Comparison of ENCODE assay signal across 1 cellular context in the genomic region with DNA sequence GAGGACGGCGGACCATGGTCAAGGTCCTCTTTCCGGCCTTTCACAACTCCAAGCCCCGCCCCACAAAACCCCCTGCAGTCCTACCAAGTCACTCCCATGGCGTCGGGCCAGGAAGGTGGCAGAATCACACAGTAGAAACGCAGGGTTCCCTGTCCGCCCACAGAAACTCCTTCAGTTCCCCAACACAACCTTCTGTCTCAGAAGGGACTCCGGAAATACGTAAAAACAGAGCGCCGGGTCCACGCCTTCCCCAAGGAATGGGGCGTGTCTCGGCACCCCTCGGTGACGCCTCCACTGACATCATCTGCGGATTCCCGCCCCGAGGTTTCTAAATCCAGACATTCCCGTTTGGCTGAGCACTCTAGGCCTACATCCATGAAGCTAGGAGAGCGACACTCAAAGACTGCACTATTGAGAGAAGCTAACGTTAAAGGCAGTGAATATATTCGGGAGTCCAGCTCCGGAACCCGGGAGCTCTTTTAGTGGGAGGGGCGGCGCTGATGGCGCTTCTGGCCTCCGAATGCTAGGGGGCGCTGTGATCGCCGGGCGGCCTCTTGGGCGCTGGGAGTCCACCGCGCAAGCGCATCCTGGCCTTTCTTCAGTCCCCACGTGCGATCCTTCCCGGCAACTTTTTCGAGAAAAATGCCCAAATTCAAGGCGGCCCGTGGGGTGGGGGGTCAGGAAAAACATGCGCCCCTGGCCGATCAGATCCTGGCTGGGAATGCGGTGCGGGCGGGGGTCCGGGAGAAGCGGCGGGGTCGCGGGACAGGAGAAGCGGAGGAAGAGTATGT.
TF ChIP-seq lines count a peak whose summit lies in the region.

A gene with protein sequence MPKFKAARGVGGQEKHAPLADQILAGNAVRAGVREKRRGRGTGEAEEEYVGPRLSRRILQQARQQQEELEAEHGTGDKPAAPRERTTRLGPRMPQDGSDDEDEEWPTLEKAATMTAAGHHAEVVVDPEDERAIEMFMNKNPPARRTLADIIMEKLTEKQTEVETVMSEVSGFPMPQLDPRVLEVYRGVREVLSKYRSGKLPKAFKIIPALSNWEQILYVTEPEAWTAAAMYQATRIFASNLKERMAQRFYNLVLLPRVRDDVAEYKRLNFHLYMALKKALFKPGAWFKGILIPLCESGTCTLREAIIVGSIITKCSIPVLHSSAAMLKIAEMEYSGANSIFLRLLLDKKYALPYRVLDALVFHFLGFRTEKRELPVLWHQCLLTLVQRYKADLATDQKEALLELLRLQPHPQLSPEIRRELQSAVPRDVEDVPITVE (plus strand): TSS at position 579 of the 791 bp plus-strand sequence. CDS start 64 bp downstream, at position 643.
A gene with protein sequence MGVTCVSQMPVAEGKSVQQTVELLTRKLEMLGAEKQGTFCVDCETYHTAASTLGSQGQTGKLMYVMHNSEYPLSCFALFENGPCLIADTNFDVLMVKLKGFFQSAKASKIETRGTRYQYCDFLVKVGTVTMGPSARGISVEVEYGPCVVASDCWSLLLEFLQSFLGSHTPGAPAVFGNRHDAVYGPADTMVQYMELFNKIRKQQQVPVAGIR (minus strand): TSS at position 219 of the 791 bp plus-strand sequence. CDS start 121 bp downstream, at position 98.

TF ChIP-seq in HEK293, 187 proteins besides CTCF, POLR2A, EP300 and RAD21 (continued from another document):
- TF ChIP-seq ZEB2 (tag by site-specific recombination; IDR thresholded peaks at IDR 0.05) (peak; percentile 66; the same call in 1 of the 2 replicates), ZNF521 (tag by site-specific recombination; IDR thresholded peaks at IDR 0.05) (no peak), ZNF335 (tag by site-specific recombination; conservative IDR thresholded peaks at IDR 0.05) (peak; percentile 4; the same call in 1 of the 2 replicates), GLIS1 (tag by site-specific recombination; IDR thresholded peaks at IDR 0.05) (peak; percentile 73), ZNF571 (tag by site-specific recombination; IDR thresholded peaks at IDR 0.05) (no peak), SP2 (tag by site-specific recombination; IDR thresholded peaks at IDR 0.05) (peak; percentile 95), ZNF248 (tag by site-specific recombination; IDR thresholded peaks at IDR 0.05) (no peak), SCRT2 (tag by site-specific recombination; IDR thresholded peaks at IDR 0.05) (no peak), ZNF549 (tag by site-specific recombination; IDR thresholded peaks at IDR 0.05) (no peak), ZNF514 (tag by site-specific recombination; IDR thresholded peaks at IDR 0.05) (no peak), ZNF654 (tag by site-specific recombination; IDR thresholded peaks at IDR 0.05; ENCODE audit: low read depth) (peak; percentile 35), ZNF426 (tag by site-specific recombination; IDR thresholded peaks at IDR 0.05) (no peak), ZNF16 (tag by site-specific recombination; IDR thresholded peaks at IDR 0.05; ENCODE audit: low read depth) (no peak), ZNF560 (tag by site-specific recombination; IDR thresholded peaks at IDR 0.05; ENCODE audit: borderline replicate concordance) (no peak), ZNF610 (tag by site-specific recombination; IDR thresholded peaks at IDR 0.05; ENCODE audit: borderline replicate concordance) (no peak; the same call in 1 of the 2 replicates), ZNF544 (tag by site-specific recombination; IDR thresholded peaks at IDR 0.05) (no peak), ZNF302 (tag by site-specific recombination; IDR thresholded peaks at IDR 0.05; ENCODE audit: low read depth) (no peak), ZSCAN16 (tag by site-specific recombination; IDR thresholded peaks at IDR 0.05) (no peak), ZNF121 (tag by site-specific recombination; IDR thresholded peaks at IDR 0.05) (no peak), ZNF670 (tag by site-specific recombination; IDR thresholded peaks at IDR 0.05; ENCODE audit: low read depth) (no peak), ZNF629 (tag by site-specific recombination; IDR thresholded peaks at IDR 0.05) (peak; percentile 98), ZNF701 (tag by site-specific recombination; IDR thresholded peaks at IDR 0.05) (no peak), ZNF501 (tag by site-specific recombination; IDR thresholded peaks at IDR 0.05) (peak; percentile 89; the same call in 1 of the 2 replicates), ZNF626 (tag by site-specific recombination; IDR thresholded peaks at IDR 0.05) (no peak), SCRT1 (tag by site-specific recombination; IDR thresholded peaks at IDR 0.05; ENCODE audit: borderline replicate concordance) (no peak), KLF9 (tag by site-specific recombination; IDR thresholded peaks at IDR 0.05; ENCODE audit: low read depth) (peak; percentile 99), ZNF785 (tag by site-specific recombination; IDR thresholded peaks at IDR 0.05) (no peak), MZF1 (tag by site-specific recombination; IDR thresholded peaks at IDR 0.05; ENCODE audit: borderline replicate concordance) (0 out of 2 replicates have a peak, but pooled peaks have one; percentile 16), ZNF341 (tag by site-specific recombination; IDR thresholded peaks at IDR 0.05; ENCODE audit: low read depth) (peak; percentile 33; the same call in 1 of the 2 replicates), ZNF114 (tag by site-specific recombination; IDR thresholded peaks at IDR 0.05) (no peak), ZNF292 (tag by site-specific recombination; IDR thresholded peaks at IDR 0.05; ENCODE audit: borderline replicate concordance, low read depth) (no peak), ZNF677 (tag by site-specific recombination; IDR thresholded peaks at IDR 0.05) (no peak), ZNF350 (tag by site-specific recombination; IDR thresholded peaks at IDR 0.05) (no peak), ZNF664 (tag by site-specific recombination; IDR thresholded peaks at IDR 0.05) (no peak), SALL2 (tag by site-specific recombination; IDR thresholded peaks at IDR 0.05; ENCODE audit: borderline replicate concordance) (no peak), ZNF132 (tag by site-specific recombination; IDR thresholded peaks at IDR 0.05; ENCODE audit: borderline replicate concordance) (no peak), ZNF623 (tag by site-specific recombination; IDR thresholded peaks at IDR 0.05) (no peak), ZBTB17 (tag by site-specific recombination; IDR thresholded peaks at IDR 0.05) (peak; percentile 76; the same call in 1 of the 2 replicates), WT1 (tag by site-specific recombination; IDR thresholded peaks at IDR 0.05) (peak; percentile 54; the same call in 1 of the 2 replicates), FEZF1 (tag by site-specific recombination; IDR thresholded peaks at IDR 0.05) (no peak), ZFP69B (tag by site-specific recombination; IDR thresholded peaks at IDR 0.05) (no peak; the same call in 1 of the 2 replicates), ZNF837 (tag by site-specific recombination; IDR thresholded peaks at IDR 0.05) (no peak), ZNF146 (tag by site-specific recombination; IDR thresholded peaks at IDR 0.05) (no peak), ZNF76 (tag by site-specific recombination; IDR thresholded peaks at IDR 0.05; ENCODE audit: borderline replicate concordance, low read depth) (0 out of 2 replicates have a peak, but pooled peaks have one; percentile 27), GFI1B (tag by site-specific recombination; IDR thresholded peaks at IDR 0.05) (no peak), ZNF324 (tag by site-specific recombination; IDR thresholded peaks at IDR 0.05) (peak; percentile 72; the same call in 1 of the 2 replicates), PRDM1 (tag by site-specific recombination; IDR thresholded peaks at IDR 0.05) (no peak), ZNF138 (tag by site-specific recombination; IDR thresholded peaks at IDR 0.05; ENCODE audit: borderline replicate concordance) (no peak), ZNF548 (tag by site-specific recombination; IDR thresholded peaks at IDR 0.05) (no peak), ZSCAN30 (tag by site-specific recombination; IDR thresholded peaks at IDR 0.05) (peak; percentile 51; the same call in 1 of the 2 replicates)
- TF ChIP-seq, protein P1, sequence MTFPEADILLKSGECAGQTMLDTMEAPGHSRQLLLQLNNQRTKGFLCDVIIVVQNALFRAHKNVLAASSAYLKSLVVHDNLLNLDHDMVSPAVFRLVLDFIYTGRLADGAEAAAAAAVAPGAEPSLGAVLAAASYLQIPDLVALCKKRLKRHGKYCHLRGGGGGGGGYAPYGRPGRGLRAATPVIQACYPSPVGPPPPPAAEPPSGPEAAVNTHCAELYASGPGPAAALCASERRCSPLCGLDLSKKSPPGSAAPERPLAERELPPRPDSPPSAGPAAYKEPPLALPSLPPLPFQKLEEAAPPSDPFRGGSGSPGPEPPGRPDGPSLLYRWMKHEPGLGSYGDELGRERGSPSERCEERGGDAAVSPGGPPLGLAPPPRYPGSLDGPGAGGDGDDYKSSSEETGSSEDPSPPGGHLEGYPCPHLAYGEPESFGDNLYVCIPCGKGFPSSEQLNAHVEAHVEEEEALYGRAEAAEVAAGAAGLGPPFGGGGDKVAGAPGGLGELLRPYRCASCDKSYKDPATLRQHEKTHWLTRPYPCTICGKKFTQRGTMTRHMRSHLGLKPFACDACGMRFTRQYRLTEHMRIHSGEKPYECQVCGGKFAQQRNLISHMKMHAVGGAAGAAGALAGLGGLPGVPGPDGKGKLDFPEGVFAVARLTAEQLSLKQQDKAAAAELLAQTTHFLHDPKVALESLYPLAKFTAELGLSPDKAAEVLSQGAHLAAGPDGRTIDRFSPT (tag by site-specific recombination; IDR thresholded peaks at IDR 0.05), result no peak
- TF ChIP-seq, protein P2, sequence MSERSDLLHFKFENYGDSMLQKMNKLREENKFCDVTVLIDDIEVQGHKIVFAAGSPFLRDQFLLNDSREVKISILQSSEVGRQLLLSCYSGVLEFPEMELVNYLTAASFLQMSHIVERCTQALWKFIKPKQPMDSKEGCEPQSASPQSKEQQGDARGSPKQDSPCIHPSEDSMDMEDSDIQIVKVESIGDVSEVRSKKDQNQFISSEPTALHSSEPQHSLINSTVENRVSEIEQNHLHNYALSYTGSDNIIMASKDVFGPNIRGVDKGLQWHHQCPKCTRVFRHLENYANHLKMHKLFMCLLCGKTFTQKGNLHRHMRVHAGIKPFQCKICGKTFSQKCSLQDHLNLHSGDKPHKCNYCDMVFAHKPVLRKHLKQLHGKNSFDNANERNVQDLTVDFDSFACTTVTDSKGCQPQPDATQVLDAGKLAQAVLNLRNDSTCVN (tag by site-specific recombination; optimal IDR thresholded peaks at IDR 0.05), result no peak
- TF ChIP-seq, protein P3, sequence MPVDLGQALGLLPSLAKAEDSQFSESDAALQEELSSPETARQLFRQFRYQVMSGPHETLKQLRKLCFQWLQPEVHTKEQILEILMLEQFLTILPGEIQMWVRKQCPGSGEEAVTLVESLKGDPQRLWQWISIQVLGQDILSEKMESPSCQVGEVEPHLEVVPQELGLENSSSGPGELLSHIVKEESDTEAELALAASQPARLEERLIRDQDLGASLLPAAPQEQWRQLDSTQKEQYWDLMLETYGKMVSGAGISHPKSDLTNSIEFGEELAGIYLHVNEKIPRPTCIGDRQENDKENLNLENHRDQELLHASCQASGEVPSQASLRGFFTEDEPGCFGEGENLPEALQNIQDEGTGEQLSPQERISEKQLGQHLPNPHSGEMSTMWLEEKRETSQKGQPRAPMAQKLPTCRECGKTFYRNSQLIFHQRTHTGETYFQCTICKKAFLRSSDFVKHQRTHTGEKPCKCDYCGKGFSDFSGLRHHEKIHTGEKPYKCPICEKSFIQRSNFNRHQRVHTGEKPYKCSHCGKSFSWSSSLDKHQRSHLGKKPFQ (tag by site-specific recombination; IDR thresholded peaks at IDR 0.05), result no peak
- TF ChIP-seq, protein P4, sequence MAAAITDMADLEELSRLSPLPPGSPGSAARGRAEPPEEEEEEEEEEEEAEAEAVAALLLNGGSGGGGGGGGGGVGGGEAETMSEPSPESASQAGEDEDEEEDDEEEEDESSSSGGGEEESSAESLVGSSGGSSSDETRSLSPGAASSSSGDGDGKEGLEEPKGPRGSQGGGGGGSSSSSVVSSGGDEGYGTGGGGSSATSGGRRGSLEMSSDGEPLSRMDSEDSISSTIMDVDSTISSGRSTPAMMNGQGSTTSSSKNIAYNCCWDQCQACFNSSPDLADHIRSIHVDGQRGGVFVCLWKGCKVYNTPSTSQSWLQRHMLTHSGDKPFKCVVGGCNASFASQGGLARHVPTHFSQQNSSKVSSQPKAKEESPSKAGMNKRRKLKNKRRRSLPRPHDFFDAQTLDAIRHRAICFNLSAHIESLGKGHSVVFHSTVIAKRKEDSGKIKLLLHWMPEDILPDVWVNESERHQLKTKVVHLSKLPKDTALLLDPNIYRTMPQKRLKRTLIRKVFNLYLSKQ (tag by site-specific recombination; IDR thresholded peaks at IDR 0.05; ENCODE audit: borderline replicate concordance), result no peak
- TF ChIP-seq, protein P5, sequence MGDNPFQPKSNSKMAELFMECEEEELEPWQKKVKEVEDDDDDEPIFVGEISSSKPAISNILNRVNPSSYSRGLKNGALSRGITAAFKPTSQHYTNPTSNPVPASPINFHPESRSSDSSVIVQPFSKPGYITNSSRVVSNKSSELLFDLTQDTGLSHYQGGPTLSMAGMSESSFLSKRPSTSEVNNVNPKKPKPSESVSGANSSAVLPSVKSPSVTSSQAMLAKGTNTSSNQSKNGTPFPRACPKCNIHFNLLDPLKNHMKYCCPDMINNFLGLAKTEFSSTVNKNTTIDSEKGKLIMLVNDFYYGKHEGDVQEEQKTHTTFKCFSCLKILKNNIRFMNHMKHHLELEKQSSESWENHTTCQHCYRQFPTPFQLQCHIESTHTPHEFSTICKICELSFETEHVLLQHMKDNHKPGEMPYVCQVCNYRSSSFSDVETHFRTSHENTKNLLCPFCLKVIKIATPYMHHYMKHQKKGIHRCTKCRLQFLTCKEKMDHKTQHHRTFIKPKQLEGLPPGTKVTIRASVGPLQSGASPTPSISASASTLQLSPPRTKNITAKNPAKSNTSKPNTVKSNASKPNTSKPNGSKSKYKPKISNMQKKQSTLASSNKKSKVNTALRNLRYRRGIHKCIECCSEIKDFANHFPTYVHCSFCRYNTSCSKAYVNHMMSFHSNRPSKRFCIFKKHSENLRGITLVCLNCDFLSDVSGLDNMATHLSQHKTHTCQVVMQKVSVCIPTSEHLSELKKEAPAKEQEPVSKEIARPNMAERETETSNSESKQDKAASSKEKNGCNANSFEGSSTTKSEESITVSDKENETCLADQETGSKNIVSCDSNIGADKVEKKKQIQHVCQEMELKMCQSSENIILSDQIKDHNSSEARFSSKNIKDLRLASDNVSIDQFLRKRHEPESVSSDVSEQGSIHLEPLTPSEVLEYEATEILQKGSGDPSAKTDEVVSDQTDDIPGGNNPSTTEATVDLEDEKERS (tag by site-specific recombination; IDR thresholded peaks at IDR 0.05), result no peak
